7 cellular contexts compared by ENCODE assay signal in the genomic region with DNA sequence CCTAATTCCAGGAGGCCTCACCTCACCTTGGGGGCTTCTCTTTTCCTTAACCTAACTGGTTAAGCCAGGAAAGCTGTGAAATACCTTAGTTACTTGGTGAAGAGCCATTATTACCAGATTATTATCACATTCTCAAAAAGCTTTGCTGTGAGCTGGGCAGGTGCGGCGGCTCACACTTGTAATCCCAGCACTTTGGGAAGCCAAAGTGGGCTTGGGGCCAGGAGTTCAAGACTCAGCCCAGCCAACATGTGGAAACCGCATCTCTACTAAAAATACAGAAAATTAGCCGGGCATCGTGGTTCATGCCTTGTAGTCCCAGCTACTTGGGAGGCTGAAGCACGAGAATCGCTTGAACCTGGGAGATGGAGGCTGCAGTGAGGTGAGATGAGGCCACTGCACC.
A peak's percentile ranks its signal among the peaks of the same experiment; 100 is the strongest.
DNase-seq lines count a peak whose midpoint lies in the region; ATAC-seq and TF ChIP-seq lines count a peak whose summit lies in the region.

No MANE protein-coding gene starts in this region.

- peaks cover 15 to 24% of the 10 kb centered on the region in 2 experiments for H3K4me1 ChIP-seq in SK-N-SH (ENCODE audit: control insufficient read depth in 1 of 2, insufficient read depth in 2 of 2, low read depth in 1 of 2, low read length in 1 of 2)

- TF ChIP-seq CTCF in SK-N-SH (IDR thresholded peaks at IDR 0.05) (no peak), glutamatergic neuron (IDR thresholded peaks at IDR 0.05; ENCODE audit: partially characterized antibody, unreplicated experiment) (no peak)

- peak overlapping the region; percentile 62 for H3K4me2 ChIP-seq in SK-N-SH

- no peaks in the 10 kb centered on the region for H3K9me3 Mint-ChIP-seq in stimulated activated effector memory CD8-positive, alpha-beta T cell treated with anti-CD3 and anti-CD28 coated beads, Interleukin-12 subunit alpha, Interleukin-12 subunit beta, amount 100 ng/mL, for 72 hours
- peaks cover 2% of the 10 kb centered on the region for H3K9me3 Mint-ChIP-seq in glutamatergic neuron (ENCODE audit: unreplicated experiment)

- H3K4me1 Mint-ChIP-seq in stimulated activated effector memory CD8-positive, alpha-beta T cell treated with anti-CD3 and anti-CD28 coated beads, Interleukin-12 subunit alpha, Interleukin-12 subunit beta, amount 100 ng/mL, for 72 hours: peaks cover 56% of the 10 kb centered on the region
- peaks cover 9% of the 10 kb centered on the region for H3K4me1 Mint-ChIP-seq in glutamatergic neuron (ENCODE audit: low read depth, unreplicated experiment)

- WGBS in SK-N-SH (ENCODE audit: low lambda C conversion rate): 82% methylated on average over 7 of the region's 7 CpGs

- H3K4me3 Mint-ChIP-seq in stimulated activated effector memory CD8-positive, alpha-beta T cell treated with anti-CD3 and anti-CD28 coated beads, Interleukin-12 subunit alpha, Interleukin-12 subunit beta, amount 100 ng/mL, for 72 hours: peak overlapping the region; percentile 75
- no peak overlapping the region for H3K4me3 Mint-ChIP-seq in glutamatergic neuron (ENCODE audit: unreplicated experiment)

- no peaks in the 10 kb centered on the region for H3K36me3 ChIP-seq in SK-N-SH (replicated peaks in 1 of 2; ENCODE audit: control insufficient read depth in 1 of 2, insufficient read depth in 2 of 2, low read length in 1 of 2)

- no peaks in the 10 kb centered on the region for H3K9me2 ChIP-seq in SK-N-SH

- DNase-seq in SK-N-SH (no peak), glomerular visceral epithelial cell (ENCODE audit: extremely low spot score) (peak; percentile 62), glutamatergic neuron (no peak), HuH-7 (ENCODE audit: low spot score) (no peak)
- no peak for DNase-seq in stimulated activated effector memory CD8-positive, alpha-beta T cell treated with anti-CD3 and anti-CD28 coated beads, Interleukin-12 subunit alpha, Interleukin-12 subunit beta, amount 100 ng/mL, for 72 hours (ENCODE audit: low spot score in 2 of 2)

- no peaks in the 10 kb centered on the region; the same call in 1 of the 2 replicates for H3K79me2 ChIP-seq in SK-N-SH (ENCODE audit: insufficient read depth)

- peaks cover 6% of the 10 kb centered on the region for H3K36me3 Mint-ChIP-seq in stimulated activated effector memory CD8-positive, alpha-beta T cell treated with anti-CD3 and anti-CD28 coated beads, Interleukin-12 subunit alpha, Interleukin-12 subunit beta, amount 100 ng/mL, for 72 hours
- no peaks in the 10 kb centered on the region for H3K36me3 Mint-ChIP-seq in glutamatergic neuron (ENCODE audit: unreplicated experiment)

- H3K9ac ChIP-seq in SK-N-SH: peak overlapping the region; percentile 75

- H4K20me1 ChIP-seq in SK-N-SH (ENCODE audit: insufficient read depth): no peaks in the 10 kb centered on the region

- H3F3A ChIP-seq in SK-N-SH (replicated peaks; ENCODE audit: insufficient read depth): peaks cover 43% of the 10 kb centered on the region

- H3K27ac Mint-ChIP-seq in stimulated activated effector memory CD8-positive, alpha-beta T cell treated with anti-CD3 and anti-CD28 coated beads, Interleukin-12 subunit alpha, Interleukin-12 subunit beta, amount 100 ng/mL, for 72 hours: peak overlapping the region; percentile 100
- no peak overlapping the region for H3K27ac Mint-ChIP-seq in glutamatergic neuron (ENCODE audit: unreplicated experiment)

- peak overlapping the region in 1 of 2 experiments; percentile 28; a peak in 1 of 4 replicates for H3K4me3 ChIP-seq in SK-N-SH (ENCODE audit: low read depth in 2 of 2, low read length in 1 of 2)

- H2AFZ ChIP-seq in SK-N-SH (ENCODE audit: low read depth): no peak overlapping the region

- peak overlapping the region; percentile 85 to 98 for H3K27ac ChIP-seq in SK-N-SH (ENCODE audit: low read depth in 2 of 2, low read length in 1 of 2)

- H3K9me3 ChIP-seq in SK-N-SH: no peaks in the 10 kb centered on the region

- TF ChIP-seq RAD21 in SK-N-SH (IDR thresholded peaks at IDR 0.05; ENCODE audit: low read length): no peak

- no peak for TF ChIP-seq EP300 in SK-N-SH (IDR thresholded peaks at IDR 0.05; ENCODE audit: borderline replicate concordance in 1 of 2, low read depth in 1 of 2, low read length in 1 of 2)

- POLR2A ChIA-PET in SK-N-SH (lab: Yijun Ruan, JAX): no interaction called here

- H3K27me3 Mint-ChIP-seq in glutamatergic neuron (ENCODE audit: unreplicated experiment): no peaks in the 10 kb centered on the region

- peak; percentile 8 for ATAC-seq in GM21447 (IDR thresholded peaks at IDR 0.05; ENCODE audit: unreplicated experiment)
- peak; percentile 33 for ATAC-seq in stimulated activated effector memory CD8-positive, alpha-beta T cell treated with anti-CD3 and anti-CD28 coated beads, Interleukin-12 subunit alpha, Interleukin-12 subunit beta, amount 100 ng/mL, for 72 hours
- ATAC-seq in HG03354 (IDR thresholded peaks at IDR 0.05; ENCODE audit: poor library complexity, severe bottlenecking, unreplicated experiment): no peak

- no peaks in the 10 kb centered on the region for H3K27me3 ChIP-seq in SK-N-SH (ENCODE audit: insufficient read depth)

- CTCF ChIA-PET in SK-N-SH (lab: Yijun Ruan, JAX): interaction anchor here (0.8 kb wide), 1 partner anchor 34 kb away, joined by 3 read pairs; no protein-coding TSS in a partner anchor

TF ChIP-seq in SK-N-SH, 30 proteins besides CTCF, POLR2A, EP300 and RAD21:
- TF ChIP-seq FOXJ3 (CRISPR knock-in tag; IDR thresholded peaks at IDR 0.05) (no peak), TAF1 (IDR thresholded peaks at IDR 0.05; ENCODE audit: borderline replicate concordance, low read depth, low read length) (no peak), EZH2phosphoT487 (IDR thresholded peaks at IDR 0.05; ENCODE audit: borderline replicate concordance, low read depth) (no peak), GATA2 (CRISPR knock-in tag; IDR thresholded peaks at IDR 0.05) (no peak), SIN3A (IDR thresholded peaks at IDR 0.05; ENCODE audit: borderline replicate concordance, low read depth, low read length) (no peak), MEF2A (IDR thresholded peaks at IDR 0.05; ENCODE audit: borderline replicate concordance, low read depth) (no peak), NFIC (IDR thresholded peaks at IDR 0.05; ENCODE audit: borderline replicate concordance) (no peak), RXRA (IDR thresholded peaks at IDR 0.05; ENCODE audit: borderline replicate concordance, low read depth) (no peak), YY1 (IDR thresholded peaks at IDR 0.05; ENCODE audit: low read depth) (no peak), CHD2 (IDR thresholded peaks at IDR 0.05; ENCODE audit: low read length, partially characterized antibody) (no peak), RCOR1 (IDR thresholded peaks at IDR 0.05; ENCODE audit: low read length) (no peak), TCF12 (IDR thresholded peaks at IDR 0.05) (no peak), USF1 (IDR thresholded peaks at IDR 0.05; ENCODE audit: borderline replicate concordance, low read depth) (no peak), GABPA (IDR thresholded peaks at IDR 0.05; ENCODE audit: low read depth) (no peak)
- TF ChIP-seq, protein P1, sequence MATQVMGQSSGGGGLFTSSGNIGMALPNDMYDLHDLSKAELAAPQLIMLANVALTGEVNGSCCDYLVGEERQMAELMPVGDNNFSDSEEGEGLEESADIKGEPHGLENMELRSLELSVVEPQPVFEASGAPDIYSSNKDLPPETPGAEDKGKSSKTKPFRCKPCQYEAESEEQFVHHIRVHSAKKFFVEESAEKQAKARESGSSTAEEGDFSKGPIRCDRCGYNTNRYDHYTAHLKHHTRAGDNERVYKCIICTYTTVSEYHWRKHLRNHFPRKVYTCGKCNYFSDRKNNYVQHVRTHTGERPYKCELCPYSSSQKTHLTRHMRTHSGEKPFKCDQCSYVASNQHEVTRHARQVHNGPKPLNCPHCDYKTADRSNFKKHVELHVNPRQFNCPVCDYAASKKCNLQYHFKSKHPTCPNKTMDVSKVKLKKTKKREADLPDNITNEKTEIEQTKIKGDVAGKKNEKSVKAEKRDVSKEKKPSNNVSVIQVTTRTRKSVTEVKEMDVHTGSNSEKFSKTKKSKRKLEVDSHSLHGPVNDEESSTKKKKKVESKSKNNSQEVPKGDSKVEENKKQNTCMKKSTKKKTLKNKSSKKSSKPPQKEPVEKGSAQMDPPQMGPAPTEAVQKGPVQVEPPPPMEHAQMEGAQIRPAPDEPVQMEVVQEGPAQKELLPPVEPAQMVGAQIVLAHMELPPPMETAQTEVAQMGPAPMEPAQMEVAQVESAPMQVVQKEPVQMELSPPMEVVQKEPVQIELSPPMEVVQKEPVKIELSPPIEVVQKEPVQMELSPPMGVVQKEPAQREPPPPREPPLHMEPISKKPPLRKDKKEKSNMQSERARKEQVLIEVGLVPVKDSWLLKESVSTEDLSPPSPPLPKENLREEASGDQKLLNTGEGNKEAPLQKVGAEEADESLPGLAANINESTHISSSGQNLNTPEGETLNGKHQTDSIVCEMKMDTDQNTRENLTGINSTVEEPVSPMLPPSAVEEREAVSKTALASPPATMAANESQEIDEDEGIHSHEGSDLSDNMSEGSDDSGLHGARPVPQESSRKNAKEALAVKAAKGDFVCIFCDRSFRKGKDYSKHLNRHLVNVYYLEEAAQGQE (IDR thresholded peaks at IDR 0.05; ENCODE audit: low read depth, low read length): no peak
- TF ChIP-seq, protein P2, sequence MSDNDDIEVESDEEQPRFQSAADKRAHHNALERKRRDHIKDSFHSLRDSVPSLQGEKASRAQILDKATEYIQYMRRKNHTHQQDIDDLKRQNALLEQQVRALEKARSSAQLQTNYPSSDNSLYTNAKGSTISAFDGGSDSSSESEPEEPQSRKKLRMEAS (IDR thresholded peaks at IDR 0.05; ENCODE audit: low read depth): no peak
- TF ChIP-seq, protein P3, sequence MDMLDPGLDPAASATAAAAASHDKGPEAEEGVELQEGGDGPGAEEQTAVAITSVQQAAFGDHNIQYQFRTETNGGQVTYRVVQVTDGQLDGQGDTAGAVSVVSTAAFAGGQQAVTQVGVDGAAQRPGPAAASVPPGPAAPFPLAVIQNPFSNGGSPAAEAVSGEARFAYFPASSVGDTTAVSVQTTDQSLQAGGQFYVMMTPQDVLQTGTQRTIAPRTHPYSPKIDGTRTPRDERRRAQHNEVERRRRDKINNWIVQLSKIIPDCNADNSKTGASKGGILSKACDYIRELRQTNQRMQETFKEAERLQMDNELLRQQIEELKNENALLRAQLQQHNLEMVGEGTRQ (IDR thresholded peaks at IDR 0.05; ENCODE audit: borderline replicate concordance, low read depth, low read length): no peak
